Comparison of ENCODE assay signal across 8 cellular contexts in the genomic region with DNA sequence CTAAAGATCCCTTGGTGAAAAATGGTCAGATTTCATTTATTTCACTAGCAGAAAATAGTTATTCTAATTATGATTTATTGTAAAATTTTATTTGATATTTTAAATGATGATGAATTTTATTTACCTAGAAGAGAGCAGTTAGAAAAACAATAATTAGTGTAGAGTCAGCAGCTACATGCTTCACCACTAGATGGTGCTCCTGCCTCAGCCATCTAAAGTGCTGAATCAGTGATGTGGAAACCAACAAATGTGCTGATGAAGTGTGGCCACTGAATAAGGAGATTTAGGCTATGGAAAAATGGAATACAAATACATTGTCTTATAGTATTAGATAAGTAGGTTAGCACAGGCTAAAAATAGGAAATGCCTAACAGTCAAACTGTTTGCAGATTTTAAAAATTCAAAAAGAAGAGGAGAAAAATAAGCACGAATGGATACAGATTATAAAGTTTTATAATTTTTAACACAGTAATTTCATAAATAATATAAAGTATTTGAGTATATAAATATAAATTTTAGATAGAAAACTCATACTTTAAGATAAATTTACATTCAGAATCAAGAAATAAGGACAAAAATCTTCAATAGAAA.
DNase-seq lines count a peak whose midpoint lies in the region; ATAC-seq and TF ChIP-seq lines count a peak whose summit lies in the region.

No MANE protein-coding gene starts in this region.

- intact Hi-C loops in cardiac septum (cut with DNase I) = loop anchor here (5.0 to 10.0 kb wide), 2 partner anchors 122 to 309 kb away; a partner anchor contains a TSS

- H3K27me3 ChIP-seq in adipocyte (replicated peaks; ENCODE audit: control insufficient read depth, insufficient read depth, low read length) = no peaks in the 10 kb centered on the region

- H3K4me1 ChIP-seq in adipocyte (ENCODE audit: control insufficient read depth, insufficient read depth, low read length) = peaks cover 43% of the 10 kb centered on the region

- DNase-seq in GM13977 (ENCODE audit: low spot score) = peak; percentile 51
- peak; percentile 81 for DNase-seq in NCI-H1436 (lab: John Stamatoyannopoulos, UW)
- DNase-seq in T-cell = peak; percentile 34 to 76 (median 63)
- DNase-seq in adipocyte (ENCODE audit: low read depth) = peak; percentile 91
- DNase-seq in cardiac septum (ENCODE audit: low spot score) = peak; percentile 81
- peak; percentile 45 for DNase-seq in pulmonary artery endothelial cell (ENCODE audit: low read depth, low spot score)
- DNase-seq in mesenteric fat pad (ENCODE audit: low spot score) = no peak

- CTCF ChIA-PET in T-cell (lab: Charles Lee) = interaction anchor here (0.5 to 2.6 kb wide), 15 partner anchors 14 to 1031 kb away, joined by 3 to 35 read pairs (median 4); a partner anchor contains a TSS

- no peaks in the 10 kb centered on the region for H3K36me3 Mint-ChIP-seq in T-cell

- no peaks in the 10 kb centered on the region for H3K9me3 Mint-ChIP-seq in T-cell

- H3K4me3 Mint-ChIP-seq in T-cell = no peak overlapping the region

- no peak overlapping the region for H3K4me3 ChIP-seq in adipocyte (ENCODE audit: low read length)

- POLR2A ChIA-PET in T-cell (lab: Charles Lee) = no interaction called here

- no peaks in the 10 kb centered on the region for H3K36me3 ChIP-seq in adipocyte (ENCODE audit: control insufficient read depth, insufficient read depth, low read length, severe bottlenecking)

- in situ Hi-C loops in GM13977 (cut with MboI; ENCODE audit: low pct_unique_long_range_greater_than_20kb, low sequenced_read_pairs, unreplicated experiment) = loop anchor here (10.0 kb wide), 2 partner anchors 679 to 949 kb away; a partner anchor contains a TSS

- TF ChIP-seq CTCF in GM13977 (IDR thresholded peaks at IDR 0.05; ENCODE audit: extremely low read depth, insufficient read depth, missing control alignments) = peak; percentile 89

- H3K27me3 Mint-ChIP-seq in T-cell = no peaks in the 10 kb centered on the region

- no peaks in the 10 kb centered on the region for H3K9me3 ChIP-seq in adipocyte (ENCODE audit: control insufficient read depth, low read length)

- H3K9ac ChIP-seq in adipocyte (ENCODE audit: low read length) = peak overlapping the region; percentile 68

- ATAC-seq in T-cell (replicated peaks in 1 of 4) (peak; percentile 49 to 71 (median 66)), HG02610 (IDR thresholded peaks at IDR 0.05; ENCODE audit: unreplicated experiment) (no peak)

- peaks cover 0 to 5% (median 2%) of the 10 kb centered on the region in 3 donors for H3K4me1 Mint-ChIP-seq in T-cell

- no peak overlapping the region for H3K27ac Mint-ChIP-seq in T-cell
